In genomic region chr12:3119745-3120660, GRCh38 we compare ENCODE assay signal across 9 cellular contexts.
A peak's percentile ranks its signal among the peaks of the same experiment; 100 is the strongest.
DNase-seq lines count a peak whose midpoint lies in the region; ATAC-seq and TF ChIP-seq lines count a peak whose summit lies in the region.
"Had no signal": no experiment of that assay in that cellular context is flagged by ENCODE, and none has a peak within 500 bp of the region (broad histone marks: within the 10 kb centered on the region; RNA-seq: fewer than 3 reads in every experiment).

No MANE protein-coding gene starts in this region.

- CTCF ChIA-PET in AG04449 (lab: Yijun Ruan, JAX): interaction anchor here (1.0 to 4.9 kb wide), 5 partner anchors 9 to 180 kb away, joined by 3 to 26 read pairs (median 9); no protein-coding TSS in a partner anchor

- H3K4me3 Mint-ChIP-seq in nephron progenitor cell: peak overlapping the region; percentile 62

- peaks cover 16% of the 10 kb centered on the region for H3K9me3 Mint-ChIP-seq in nephron progenitor cell
- H3K9me3 Mint-ChIP-seq: activated naive CD4-positive, alpha-beta T cell treated with anti-CD3 and anti-CD28 coated beads, Interleukin-2, amount 50 U/mL, for 72 hours had no signal

- no peak for ATAC-seq in GM19397 (IDR thresholded peaks at IDR 0.05; ENCODE audit: unreplicated experiment)
- no peak for ATAC-seq in GM19467 (IDR thresholded peaks at IDR 0.05; ENCODE audit: unreplicated experiment)

- H3K27me3 Mint-ChIP-seq in nephron progenitor cell (ENCODE audit: low read depth, poor library complexity): peaks cover 6% of the 10 kb centered on the region

- no peak overlapping the region for H3K4me3 ChIP-seq in AG04449 (ENCODE audit: low read depth, low read length)

- H3K4me1 Mint-ChIP-seq in nephron progenitor cell: peaks cover 59% of the 10 kb centered on the region

- peaks cover 20% of the 10 kb centered on the region for H3K36me3 Mint-ChIP-seq in nephron progenitor cell (ENCODE audit: low read depth)
- H3K36me3 Mint-ChIP-seq: activated naive CD4-positive, alpha-beta T cell treated with anti-CD3 and anti-CD28 coated beads, Interleukin-2, amount 50 U/mL, for 72 hours had no signal

- no peak for TF ChIP-seq CTCF in AG04449 (IDR thresholded peaks at IDR 0.05; ENCODE audit: insufficient read depth, low read length, missing control alignments)
- no peak for TF ChIP-seq CTCF in nephron progenitor cell (IDR thresholded peaks at IDR 0.05)

- DNase-seq in AG04449 (ENCODE audit: low read depth, low spot score): peak; percentile 41
- DNase-seq in NCI-H446 (lab: John Stamatoyannopoulos, UW): peak; percentile 18 to 65
- DNase-seq in fibroblast of gingiva (ENCODE audit: low read depth): peak; percentile 93
- no peak for DNase-seq in nephron progenitor cell
- no peak for DNase-seq in NCI-H524 treated with DMSO at 0.1 percent for 48 hours (lab: John Stamatoyannopoulos, UW)
- DNase-seq in activated CD4-positive, CD25-positive, alpha-beta regulatory T cell treated with anti-CD3 and anti-CD28 coated beads, Interleukin-2, amount 50 U/mL, for 72 hours: no peak

- peak overlapping the region; percentile 98 for H3K27ac Mint-ChIP-seq in nephron progenitor cell
- H3K27ac Mint-ChIP-seq: activated naive CD4-positive, alpha-beta T cell treated with anti-CD3 and anti-CD28 coated beads, Interleukin-2, amount 50 U/mL, for 72 hours had no signal

- POLR2A ChIA-PET in AG04449 (lab: Yijun Ruan, JAX): no interaction called here

Comparison
In these comparisons a context has a peak if more than half of its experiments do, and no peak if none do; other contexts are left out.
1. DNase-seq: peak in AG04449 (single experiment), NCI-H446 (2 of 2) and fibroblast of gingiva (single experiment); none in nephron progenitor cell (single experiment), NCI-H524 treated with DMSO at 0.1 percent for 48 hours (single experiment) and activated CD4-positive, CD25-positive, alpha-beta regulatory T cell treated with anti-CD3 and anti-CD28 coated beads, Interleukin-2, amount 50 U/mL, for 72 hours (single experiment).